Comparison of ENCODE assay signal across 22 cellular contexts in genomic region chr10:5480162-5480931, GRCh38. TPM values are rescaled to one million over a fixed set of nuclear protein-coding genes. Genes with fewer than 3 reads are reported as not detected.
"Had no signal": no experiment of that assay in that cellular context is flagged by ENCODE, and none has a peak within 500 bp of the region (broad histone marks: within the 10 kb centered on the region; RNA-seq: fewer than 3 reads in every experiment).

No MANE protein-coding gene starts in this region.

- H3K36me3 Mint-ChIP-seq: stimulated activated naive B cell treated with anti-CD40 and anti-IgM and Interleukin-4, amounts not matched to agents 10 μg/mL and 1 μg/mL and 100 μg/mL, for 72 hours had no signal

- H3K9me3 ChIP-seq: left ventricle myocardium inferior, SJSA1, tibial nerve had no signal

- H3K27ac ChIP-seq: cardiac muscle cell, dorsolateral prefrontal cortex, esophagus squamous epithelium, left ventricle myocardium inferior, SJSA1, tibial nerve had no signal

- H3K9me3 Mint-ChIP-seq: activated T-helper 1 cell treated with anti-CD3 and anti-CD28 coated beads, Interleukin-12 subunit alpha, Interleukin-12 subunit beta, Interleukin-2, Interleukin-4 antibody, amounts not matched to agents 30 ng/mL and 10 ng/mL and 1 ng/mL, durations not matched to agents 14 hours and 24 hours and 36 hours; stimulated activated naive B cell treated with anti-CD40 and anti-IgM and Interleukin-4, amounts not matched to agents 10 μg/mL and 1 μg/mL and 100 μg/mL, for 72 hours had no signal

- H3K4me1 ChIP-seq: left ventricle myocardium inferior, SJSA1, tibial nerve had no signal

- H3K4me3 Mint-ChIP-seq: activated T-helper 1 cell treated with anti-CD3 and anti-CD28 coated beads, Interleukin-12 subunit alpha, Interleukin-12 subunit beta, Interleukin-2, Interleukin-4 antibody, amounts not matched to agents 30 ng/mL and 10 ng/mL and 1 ng/mL, durations not matched to agents 14 hours and 24 hours and 36 hours; stimulated activated naive B cell treated with anti-CD40 and anti-IgM and Interleukin-4, amounts not matched to agents 10 μg/mL and 1 μg/mL and 100 μg/mL, for 72 hours had no signal

- H3K4me2 ChIP-seq: hepatocyte had no signal

- DNase-seq: activated CD4-positive, alpha-beta T cell treated with anti-CD3 and anti-CD28 coated beads, Interleukin-2, amount 50 U/mL, for 1 hour; activated naive CD4-positive, alpha-beta T cell treated with Interleukin-2 at 50 U/mL for 16 hours; dorsolateral prefrontal cortex; esophagus squamous epithelium; left ventricle myocardium inferior; mesenchymal stem cell; substantia nigra; SW 1271 had no signal

- H3K36me3 ChIP-seq: cardiac muscle cell, esophagus squamous epithelium, left ventricle myocardium inferior, SJSA1, tibial nerve had no signal

- H2AFZ ChIP-seq: hepatocyte had no signal

- H3K27me3 ChIP-seq: cardiac muscle cell, esophagus squamous epithelium, hepatocyte, SJSA1, tibial nerve had no signal

- H3K4me3 ChIP-seq: cardiac muscle cell, dorsolateral prefrontal cortex, esophagus squamous epithelium, hepatocyte, left ventricle myocardium inferior, SJSA1, tibial nerve had no signal

- H3K79me2 ChIP-seq: hepatocyte had no signal

RNA-seq across cellular contexts. Expression of gene CALML5, which starts 19.0 kb away (rescaled TPM):
- total RNA-seq: activated CD8-positive, alpha-beta memory T cell treated with anti-CD3 and anti-CD28 coated beads for 36 hours; activated T-helper 1 cell treated with anti-CD3 and anti-CD28 coated beads, Interleukin-12 subunit alpha, Interleukin-12 subunit beta, Interleukin-2, Interleukin-4 antibody, amounts not matched to agents 30 ng/mL and 10 ng/mL and 1 ng/mL, durations not matched to agents 14 hours and 24 hours and 36 hours; astrocyte; cardiac muscle cell; dorsolateral prefrontal cortex; fibroblast of villous mesenchyme; glomerular endothelial cell; hepatocyte; left ventricle myocardium inferior; osteocyte; pulmonary artery endothelial cell; SJSA1; T-helper 2 cell treated with Interferon-gamma antibody and Interleukin-4, amounts not matched to agents 100 ng/mL and 5 ng/mL, for 36 hours; tibial nerve had no signal
- polyA plus RNA-seq: cardiac muscle cell, hepatocyte, neural cell had no signal

RNA-seq across cellular contexts. Expression of gene CALML3, which starts 44.4 kb away (rescaled TPM):
- total RNA-seq: activated CD8-positive, alpha-beta memory T cell treated with anti-CD3 and anti-CD28 coated beads for 36 hours; activated T-helper 1 cell treated with anti-CD3 and anti-CD28 coated beads, Interleukin-12 subunit alpha, Interleukin-12 subunit beta, Interleukin-2, Interleukin-4 antibody, amounts not matched to agents 30 ng/mL and 10 ng/mL and 1 ng/mL, durations not matched to agents 14 hours and 24 hours and 36 hours; astrocyte; cardiac muscle cell; fibroblast of villous mesenchyme; glomerular endothelial cell; hepatocyte; left ventricle myocardium inferior; osteocyte; pulmonary artery endothelial cell; SJSA1; T-helper 2 cell treated with Interferon-gamma antibody and Interleukin-4, amounts not matched to agents 100 ng/mL and 5 ng/mL, for 36 hours; tibial nerve had no signal
- polyA plus RNA-seq: cardiac muscle cell, hepatocyte, neural cell had no signal
